In the genomic region with DNA sequence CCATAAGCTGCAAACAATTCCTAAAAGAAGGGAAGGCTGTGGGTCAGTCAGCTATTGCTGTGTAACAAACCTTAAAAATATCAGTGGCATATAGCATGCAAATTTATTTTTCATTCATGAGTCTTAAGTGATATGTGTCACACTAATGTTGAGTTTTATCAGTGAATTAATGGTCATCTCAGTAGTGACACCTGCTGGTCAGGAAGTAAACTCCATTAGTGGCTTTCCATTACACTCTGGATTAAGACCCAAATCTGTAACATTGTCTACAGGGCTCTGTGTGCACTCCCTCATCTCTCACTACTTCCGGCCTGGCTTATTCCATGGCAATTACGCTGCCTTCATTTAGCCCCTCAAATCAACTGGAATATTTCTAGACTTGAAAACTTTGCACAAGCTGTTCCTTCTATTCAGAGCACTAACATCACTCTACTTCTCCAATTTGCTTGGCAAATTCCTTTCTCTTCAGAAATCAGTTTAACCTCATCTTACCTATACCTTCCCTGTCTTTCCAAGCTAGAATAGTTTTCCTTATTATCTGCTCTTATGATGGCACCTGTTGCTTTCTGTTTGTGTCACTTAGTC, we compare ENCODE assay signal across 9 cellular contexts.
DNase-seq lines count a peak whose midpoint lies in the region; ATAC-seq and TF ChIP-seq lines count a peak whose summit lies in the region.
"Had no signal": no experiment of that assay in that cellular context is flagged by ENCODE, and none has a peak within 500 bp of the region (broad histone marks: within the 10 kb centered on the region; RNA-seq: fewer than 3 reads in every experiment).

No MANE protein-coding gene starts in this region.

- ATAC-seq in DND-41 (ENCODE audit: insufficient read depth, low read depth) (peak; percentile 72), GM19438 (IDR thresholded peaks at IDR 0.05; ENCODE audit: low read depth, unreplicated experiment) (peak; percentile 75), GM18870 (IDR thresholded peaks at IDR 0.05; ENCODE audit: unreplicated experiment) (no peak), HG03571 (IDR thresholded peaks at IDR 0.05; ENCODE audit: unreplicated experiment) (no peak)
- ATAC-seq in activated T-helper 17 cell treated with anti-CD3 and anti-CD28 coated beads, Interleukin-2, amount 50 U/mL, for 72 hours (replicated peaks): peak; percentile 34

- H3K36me3 ChIP-seq in DND-41 (ENCODE audit: insufficient read depth, low read length): no peaks in the 10 kb centered on the region

- TF ChIP-seq CTCF in DND-41 (IDR thresholded peaks at IDR 0.05; ENCODE audit: borderline replicate concordance, extremely low read depth, low read length, poor library complexity, severe bottlenecking): peak; percentile 79

- H2AFZ ChIP-seq in DND-41 (ENCODE audit: low read depth, low read length): no peak overlapping the region

- H3K4me3 Mint-ChIP-seq in activated T-helper 17 cell treated with anti-CD3 and anti-CD28 coated beads, Interleukin-2, amount 50 U/mL, for 72 hours: no peak overlapping the region

- H3K79me2 ChIP-seq in DND-41 (ENCODE audit: insufficient read depth, low read length): no peaks in the 10 kb centered on the region

- no peaks in the 10 kb centered on the region for H3K27me3 ChIP-seq in DND-41 (ENCODE audit: insufficient read depth, low read length, poor library complexity)

- no peaks in the 10 kb centered on the region for H4K20me1 ChIP-seq in DND-41 (ENCODE audit: insufficient read depth, low read length)

- no peaks in the 10 kb centered on the region for H3K4me1 ChIP-seq in DND-41 (ENCODE audit: insufficient read depth, low read length)

- H3K27ac ChIP-seq in DND-41 (ENCODE audit: low read length): no peak overlapping the region
- H3K27ac ChIP-seq: skin epidermis had no signal

- DNase-seq in DND-41 (peak; percentile 7), HuH-7 (ENCODE audit: low spot score) (peak; percentile 27), kidney glomerular epithelial cell (lab: John Stamatoyannopoulos, UW) (peak; percentile 15), epidermal melanocyte (ENCODE audit: insufficient read length, low spot score) (no peak)

- no peak overlapping the region for H3K27ac Mint-ChIP-seq in activated T-helper 17 cell treated with anti-CD3 and anti-CD28 coated beads, Interleukin-2, amount 50 U/mL, for 72 hours

- no peak overlapping the region for H3K4me2 ChIP-seq in DND-41 (ENCODE audit: insufficient read depth, low read length)

- H3K9ac ChIP-seq in DND-41 (ENCODE audit: low read depth, low read length): no peak overlapping the region

- H3K4me3 ChIP-seq in DND-41 (ENCODE audit: low read depth in 1 of 2, low read length in 2 of 2): no peak overlapping the region
- H3K4me3 ChIP-seq: skin epidermis had no signal

- H3K9me3 Mint-ChIP-seq in activated T-helper 17 cell treated with anti-CD3 and anti-CD28 coated beads, Interleukin-2, amount 50 U/mL, for 72 hours: peaks cover under 1% of the 10 kb centered on the region

- H3K27me3 Mint-ChIP-seq in activated T-helper 17 cell treated with anti-CD3 and anti-CD28 coated beads, Interleukin-2, amount 50 U/mL, for 72 hours: no peaks in the 10 kb centered on the region

- no peaks in the 10 kb centered on the region for H3K9me3 ChIP-seq in DND-41 (ENCODE audit: insufficient read depth, low read length, severe bottlenecking)

- H3K4me1 Mint-ChIP-seq in activated T-helper 17 cell treated with anti-CD3 and anti-CD28 coated beads, Interleukin-2, amount 50 U/mL, for 72 hours: no peaks in the 10 kb centered on the region

- H3K36me3 Mint-ChIP-seq in activated T-helper 17 cell treated with anti-CD3 and anti-CD28 coated beads, Interleukin-2, amount 50 U/mL, for 72 hours (ENCODE audit: low read depth): no peaks in the 10 kb centered on the region

Comparison
In these comparisons a context has a peak if more than half of its experiments do, and no peak if none do; other contexts are left out.
1. ATAC-seq: peak in DND-41 (single experiment), GM19438 (single experiment) and activated T-helper 17 cell treated with anti-CD3 and anti-CD28 coated beads, Interleukin-2, amount 50 U/mL, for 72 hours (single experiment); none in GM18870 (single experiment) and HG03571 (single experiment).